31 cellular contexts compared by ENCODE assay signal in genomic region chr11:78995166-78995565, GRCh38.
"Had no signal": no experiment of that assay in that cellular context is flagged by ENCODE, and none has a peak within 500 bp of the region (broad histone marks: within the 10 kb centered on the region; RNA-seq: fewer than 3 reads in every experiment).

No MANE protein-coding gene starts in this region.

- DNase-seq: activated CD4-positive, alpha-beta T cell treated with anti-CD3 and anti-CD28 coated beads, Interleukin-2, amount 10 ng/mL, durations not matched to agents 24 days and 14 days; activated CD4-positive, alpha-beta T cell treated with anti-CD3 and anti-CD28 coated beads, Interleukin-2, amount 50 U/mL, for 4 hours; activated CD8-positive, alpha-beta T cell treated with anti-CD3 and anti-CD28 coated beads for 36 hours; activated effector memory CD4-positive, alpha-beta T cell treated with anti-CD3 and anti-CD28 coated beads, Interleukin-2, amount 50 U/mL, for 16 hours; activated naive CD4-positive, alpha-beta T cell; activated naive CD4-positive, alpha-beta T cell treated with anti-CD3 and anti-CD28 coated beads, Interleukin-2, amount 50 U/mL, for 16 hours; activated naive CD8-positive, alpha-beta T cell treated with anti-CD3 and anti-CD28 coated beads for 36 hours; activated T-cell treated with anti-CD3 and anti-CD28 coated beads, Interleukin-2, amount 50 U/mL, for 1 hour; activated T-cell treated with anti-CD3 and anti-CD28 coated beads, Interleukin-2, amount 50 U/mL, for 72 hours; amniotic stem cell; aorta; brain microvascular endothelial cell; central memory CD4-positive, alpha-beta T cell; Kasumi-1; KG1; MG63; NCI-H1092; NCI-H146; NCI-H1930; NCI-H2081 treated with DMSO at 0.1 percent for 48 hours; NCI-H2171 treated with DMSO at 0.1 percent for 48 hours; NCI-H2227 treated with DMSO at 0.1 percent for 48 hours; NCI-H446; NCI-H526 treated with DMSO at 0.1 percent for 48 hours; NCI-H774; RPMI8226; SHP77 treated with DMSO at 0.1 percent for 48 hours; SK-N-SH had no signal

- H3K4me1 Mint-ChIP-seq: activated CD4-positive, alpha-beta T cell treated with anti-CD3 and anti-CD28 coated beads, Interleukin-2, amount 10 ng/mL, durations not matched to agents 24 days and 14 days; activated naive CD8-positive, alpha-beta T cell treated with anti-CD3 and anti-CD28 coated beads for 36 hours; activated T-helper 17 cell treated with anti-CD3 and anti-CD28 coated beads, Interleukin-2, amount 50 U/mL, for 72 hours had no signal

- H3K27ac Mint-ChIP-seq: activated CD4-positive, alpha-beta T cell treated with anti-CD3 and anti-CD28 coated beads, Interleukin-2, amount 10 ng/mL, durations not matched to agents 24 days and 14 days; activated CD8-positive, alpha-beta T cell treated with anti-CD3 and anti-CD28 coated beads for 36 hours; activated naive CD8-positive, alpha-beta T cell treated with anti-CD3 and anti-CD28 coated beads for 36 hours; activated T-cell treated with anti-CD3 and anti-CD28 coated beads, Interleukin-2, amount 50 U/mL, for 72 hours; activated T-helper 17 cell treated with anti-CD3 and anti-CD28 coated beads, Interleukin-2, amount 50 U/mL, for 72 hours; T-helper 1 cell treated with Interleukin-12 subunit alpha and Interleukin-12 subunit beta and Interleukin-4 antibody, amounts not matched to agents 30 μg/mL and 1 μg/mL, for 36 hours; T-helper 2 cell treated with Interferon-gamma antibody and Interleukin-4, amounts not matched to agents 5 μg/mL and 100 μg/mL, for 36 hours had no signal

- H3K27me3 Mint-ChIP-seq: activated CD4-positive, alpha-beta T cell treated with anti-CD3 and anti-CD28 coated beads, Interleukin-2, amount 10 ng/mL, durations not matched to agents 24 days and 14 days had no signal

- H3K4me3 Mint-ChIP-seq: activated CD4-positive, alpha-beta T cell treated with anti-CD3 and anti-CD28 coated beads, Interleukin-2, amount 10 ng/mL, durations not matched to agents 24 days and 14 days; activated CD8-positive, alpha-beta T cell treated with anti-CD3 and anti-CD28 coated beads for 36 hours; activated naive CD8-positive, alpha-beta T cell treated with anti-CD3 and anti-CD28 coated beads for 36 hours; activated T-cell treated with anti-CD3 and anti-CD28 coated beads, Interleukin-2, amount 50 U/mL, for 72 hours; activated T-helper 17 cell treated with anti-CD3 and anti-CD28 coated beads, Interleukin-2, amount 50 U/mL, for 72 hours; T-helper 1 cell treated with Interleukin-12 subunit alpha and Interleukin-12 subunit beta and Interleukin-4 antibody, amounts not matched to agents 30 μg/mL and 1 μg/mL, for 36 hours; T-helper 2 cell treated with Interferon-gamma antibody and Interleukin-4, amounts not matched to agents 5 μg/mL and 100 μg/mL, for 36 hours had no signal
